In genomic region chr21:35201288-35201687, GRCh38 we compare ENCODE assay signal across 28 cellular contexts.
"Had no signal": no experiment of that assay in that cellular context is flagged by ENCODE, and none has a peak within 500 bp of the region (broad histone marks: within the 10 kb centered on the region; RNA-seq: fewer than 3 reads in every experiment).

No MANE protein-coding gene starts in this region.

- H3K36me3 Mint-ChIP-seq: activated naive CD4-positive, alpha-beta T cell treated with anti-CD3 and anti-CD28 coated beads, Interleukin-2, amount 10 ng/mL, durations not matched to agents 7 days and 5 days; brain had no signal

- ATAC-seq: activated CD8-positive, alpha-beta T cell treated with anti-CD3 and anti-CD28 coated beads for 36 hours; activated naive CD8-positive, alpha-beta T cell treated with anti-CD3 and anti-CD28 coated beads, Interleukin-2, amount 50 U/mL, for 24 hours; PC-3 had no signal

- H3K27ac Mint-ChIP-seq: activated CD4-positive, alpha-beta T cell treated with anti-CD3 and anti-CD28 coated beads, Interleukin-2, amount 10 ng/mL, durations not matched to agents 24 days and 14 days; activated CD8-positive, alpha-beta T cell treated with anti-CD3 and anti-CD28 coated beads for 36 hours; activated naive CD4-positive, alpha-beta T cell treated with anti-CD3 and anti-CD28 coated beads, Interleukin-2, amount 10 ng/mL, durations not matched to agents 7 days and 5 days; activated naive CD8-positive, alpha-beta T cell; activated naive CD8-positive, alpha-beta T cell treated with anti-CD3 and anti-CD28 coated beads, Interleukin-2, amount 50 U/mL, for 24 hours; activated T-cell treated with anti-CD3 and anti-CD28 coated beads, Interleukin-2, amount 50 U/mL, for 24 hours; activated T-helper 2 cell treated with anti-CD3 and anti-CD28 coated beads, Interferon-gamma antibody, Interleukin-2, Interleukin-4, amounts not matched to agents 10 μg/mL and 5 μg/mL and 100 μg/mL, durations not matched to agents 14 hours and 24 hours and 36 hours; T-helper 1 cell treated with Interleukin-12 subunit alpha and Interleukin-12 subunit beta and Interleukin-4 antibody, amounts not matched to agents 30 μg/mL and 1 μg/mL, for 36 hours; T-helper 2 cell treated with Interferon-gamma antibody and Interleukin-4, amounts not matched to agents 5 μg/mL and 100 μg/mL, for 36 hours had no signal

- H3K9me3 Mint-ChIP-seq: activated naive CD4-positive, alpha-beta T cell treated with anti-CD3 and anti-CD28 coated beads, Interleukin-2, amount 10 ng/mL, durations not matched to agents 7 days and 5 days; brain had no signal

- DNase-seq: activated CD4-positive, alpha-beta T cell treated with anti-CD3 and anti-CD28 coated beads, Interleukin-2, amount 10 ng/mL, durations not matched to agents 24 days and 14 days; activated CD4-positive, alpha-beta T cell treated with anti-CD3 and anti-CD28 coated beads, Interleukin-2, amount 50 U/mL, for 4 hours; activated CD8-positive, alpha-beta T cell treated with anti-CD3 and anti-CD28 coated beads for 36 hours; activated gamma-delta T cell treated with Interleukin-2 at 50 U/mL for 16 hours; activated naive CD4-positive, alpha-beta T cell treated with anti-CD3 and anti-CD28 coated beads, Interleukin-2, amount 10 ng/mL, durations not matched to agents 7 days and 5 days; activated naive CD8-positive, alpha-beta T cell treated with anti-CD3 and anti-CD28 coated beads, Interleukin-2, amount 50 U/mL, for 24 hours; activated T-cell treated with anti-CD3 and anti-CD28 coated beads, Interleukin-2, amount 50 U/mL, for 24 hours; anterior cingulate cortex; caudate nucleus; Kasumi-1; KBM-7; MG63; NCI-H1105; NCI-H1436; NCI-H1694; NCI-H1930; NCI-H2081 treated with DMSO at 0.1 percent for 48 hours; NCI-H345; NCI-H524 treated with DMSO at 0.1 percent for 48 hours; PC-3; Peyer's patch; RPMI8226; SHP77 treated with DMSO at 0.1 percent for 48 hours had no signal

- H3K4me3 Mint-ChIP-seq: activated CD4-positive, alpha-beta T cell treated with anti-CD3 and anti-CD28 coated beads, Interleukin-2, amount 10 ng/mL, durations not matched to agents 24 days and 14 days; activated CD8-positive, alpha-beta T cell treated with anti-CD3 and anti-CD28 coated beads for 36 hours; activated naive CD4-positive, alpha-beta T cell treated with anti-CD3 and anti-CD28 coated beads, Interleukin-2, amount 10 ng/mL, durations not matched to agents 7 days and 5 days; activated naive CD8-positive, alpha-beta T cell; activated naive CD8-positive, alpha-beta T cell treated with anti-CD3 and anti-CD28 coated beads, Interleukin-2, amount 50 U/mL, for 24 hours; activated T-cell treated with anti-CD3 and anti-CD28 coated beads, Interleukin-2, amount 50 U/mL, for 24 hours; brain; T-helper 1 cell treated with Interleukin-12 subunit alpha and Interleukin-12 subunit beta and Interleukin-4 antibody, amounts not matched to agents 30 μg/mL and 1 μg/mL, for 36 hours; T-helper 2 cell treated with Interferon-gamma antibody and Interleukin-4, amounts not matched to agents 5 μg/mL and 100 μg/mL, for 36 hours had no signal

- H3K27me3 Mint-ChIP-seq: activated CD4-positive, alpha-beta T cell treated with anti-CD3 and anti-CD28 coated beads, Interleukin-2, amount 10 ng/mL, durations not matched to agents 24 days and 14 days; activated CD8-positive, alpha-beta T cell treated with anti-CD3 and anti-CD28 coated beads for 36 hours; activated naive CD8-positive, alpha-beta T cell; activated T-cell treated with anti-CD3 and anti-CD28 coated beads, Interleukin-2, amount 50 U/mL, for 24 hours had no signal
